8 cellular contexts compared by ENCODE assay signal in the genomic region with DNA sequence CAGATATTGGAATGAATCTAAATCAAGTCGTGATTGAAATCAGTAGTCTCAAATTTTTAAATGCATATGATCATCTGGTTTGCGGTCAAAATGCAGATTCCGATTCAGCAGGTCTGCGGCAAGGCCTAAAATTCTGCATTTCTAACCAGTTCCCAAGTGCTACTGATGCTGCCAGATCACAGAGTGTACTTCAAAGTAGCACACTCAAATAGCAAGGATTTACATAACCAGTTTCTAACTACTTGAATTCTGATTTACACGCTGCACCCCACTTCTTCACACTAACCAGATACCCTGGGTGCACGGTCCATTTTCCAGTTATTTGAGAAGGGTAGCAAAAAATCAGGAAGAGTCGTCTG. TPM values are rescaled to one million over a fixed set of nuclear protein-coding genes. Genes with fewer than 3 reads are reported as not detected.
A peak's percentile ranks its signal among the peaks of the same experiment; 100 is the strongest.
DNase-seq lines count a peak whose midpoint lies in the region; ATAC-seq, FAIRE-seq and TF ChIP-seq lines count a peak whose summit lies in the region.

No MANE protein-coding gene starts in this region.

- peak overlapping the region; percentile 1 to 53; a peak in 3 of 4 replicates for H4K8ac ChIP-seq in IMR-90 (ENCODE audit: low read depth in 2 of 2, low read length in 2 of 2)

- H3K27me3 Mint-ChIP-seq in astrocyte (ENCODE audit: low read depth, unreplicated experiment): no peaks in the 10 kb centered on the region

- H2BK20ac ChIP-seq in IMR-90 (ENCODE audit: low read depth, low read length): no peak overlapping the region

- H3K36me3 ChIP-seq in right atrium auricular region (no peaks in the 10 kb centered on the region), IMR-90 (ENCODE audit: control insufficient read depth, insufficient read depth, low read length) (no peaks in the 10 kb centered on the region; the same call in 1 of the 2 replicates), astrocyte (ENCODE audit: insufficient read depth, low read length) (no peaks in the 10 kb centered on the region), lung (ENCODE audit: control insufficient read depth in 2 of 2, insufficient read depth in 2 of 2, low read length in 2 of 2) (no peaks in the 10 kb centered on the region), thymus (ENCODE audit: control insufficient read depth, insufficient read depth) (no peaks in the 10 kb centered on the region)

- ATAC-seq in Right ventricle myocardium inferior (no peak), IMR-90 (ENCODE audit: low read depth) (no peak), lung (ENCODE audit: insufficient read depth, low FRiP score) (no peak)

- H3K9ac ChIP-seq in IMR-90 (ENCODE audit: low read depth, low read length) (peak overlapping the region; percentile 79), astrocyte (ENCODE audit: low read length) (peak overlapping the region; percentile 94)

- CTCF ChIA-PET in IMR-90 (lab: Yijun Ruan, JAX): no interaction called here

- no peaks in the 10 kb centered on the region for H4K20me1 ChIP-seq in IMR-90 (ENCODE audit: insufficient read depth, low read length)
- no peaks in the 10 kb centered on the region for H4K20me1 ChIP-seq in astrocyte (ENCODE audit: insufficient read depth, low read length)

- H3K9me3 Mint-ChIP-seq in astrocyte (ENCODE audit: unreplicated experiment): no peaks in the 10 kb centered on the region

- no peak for DNase-seq in right atrium auricular region (ENCODE audit: low spot score)
- no peak for DNase-seq in Right ventricle myocardium inferior (ENCODE audit: missing footprints)
- peak; percentile 5 for DNase-seq in IMR-90
- peak; percentile 15 for DNase-seq in astrocyte (ENCODE audit: low read depth)
- no peak for DNase-seq in lung (ENCODE audit: low spot score)
- DNase-seq in hepatic stellate cell (ENCODE audit: low spot score): no peak
- no peak for DNase-seq in COLO668 (lab: John Stamatoyannopoulos, UW; ENCODE audit: unreplicated experiment)

- H3K18ac ChIP-seq in IMR-90 (ENCODE audit: low read depth, low read length): peak overlapping the region; percentile 64; the same call in 1 of the 2 replicates

- H2BK120ac ChIP-seq in IMR-90 (ENCODE audit: low read depth, low read length): peak overlapping the region; percentile 71; the same call in 1 of the 2 replicates

- no peak for TF ChIP-seq CTCF in right atrium auricular region (IDR thresholded peaks at IDR 0.05)
- no peak for TF ChIP-seq CTCF in IMR-90 (conservative IDR thresholded peaks at IDR 0.05; ENCODE audit: low read depth, low read length)
- TF ChIP-seq CTCF in astrocyte (IDR thresholded peaks at IDR 0.05; ENCODE audit: insufficient read depth, low read depth, low read length): no peak
- TF ChIP-seq CTCF in lung (IDR thresholded peaks at IDR 0.05; ENCODE audit: control extremely low read depth, extremely low read depth): no peak

- 0 out of 2 replicates have a peak overlapping the region, but pooled peaks have one; percentile 23 for H2AK5ac ChIP-seq in IMR-90 (ENCODE audit: low read depth, low read length)

- peak overlapping the region; percentile 44; the same call in 1 of the 2 replicates for H3K23ac ChIP-seq in IMR-90 (ENCODE audit: low read depth, low read length)

- no peak overlapping the region for H4K91ac ChIP-seq in IMR-90 (ENCODE audit: insufficient read depth, low read depth, low read length)

- peaks cover 9 to 13% of the 10 kb centered on the region in 2 experiments; a peak in 3 of 4 replicates for H3K79me1 ChIP-seq in IMR-90 (ENCODE audit: low read depth in 1 of 2, low read length in 2 of 2)

- H3K4me1 ChIP-seq in right atrium auricular region (peaks cover 0 to 9% of the 10 kb centered on the region in 2 donors), IMR-90 (ENCODE audit: control insufficient read depth, insufficient read depth, low read length) (no peaks in the 10 kb centered on the region; the same call in 1 of the 2 replicates), astrocyte (ENCODE audit: insufficient read depth, low read length) (no peaks in the 10 kb centered on the region), lung (ENCODE audit: control insufficient read depth in 2 of 2, insufficient read depth in 2 of 2, low read length in 2 of 2) (peaks cover 0 to 2% of the 10 kb centered on the region in 2 donors), thymus (ENCODE audit: control insufficient read depth, insufficient read depth, low read length) (peaks cover 4% of the 10 kb centered on the region)

- H3K9me1 ChIP-seq in IMR-90 (ENCODE audit: insufficient read depth, low read length): 0 out of 2 replicates have a peak, but pooled peaks cover 3% of the 10 kb centered on the region

- WGBS in IMR-90 (ENCODE audit: extremely low coverage in 2 of 2, insufficient read length in 1 of 2), 2 experiments: 25% methylated on average over 4 of the region's 7 CpGs; no CpG with 5 or more reads in 1 of the 2 experiments
- 9 to 36% methylated on average over 7 of the region's 7 CpGs for WGBS in lung, 2 donors
- 12% methylated on average over 7 of the region's 7 CpGs for WGBS in thymus

- no peak overlapping the region for H2AK9ac ChIP-seq in IMR-90 (replicated peaks; ENCODE audit: low read depth, low read length, poor library complexity)

- no peaks in the 10 kb centered on the region for H3K27me3 ChIP-seq in right atrium auricular region
- H3K27me3 ChIP-seq in IMR-90 (ENCODE audit: control insufficient read depth, insufficient read depth, low read length): no peaks in the 10 kb centered on the region
- no peaks in the 10 kb centered on the region for H3K27me3 ChIP-seq in astrocyte (ENCODE audit: insufficient read depth, low read length)
- H3K27me3 ChIP-seq in lung (ENCODE audit: control insufficient read depth, insufficient read depth): no peaks in the 10 kb centered on the region
- H3K27me3 ChIP-seq in thymus (ENCODE audit: control insufficient read depth, insufficient read depth): no peaks in the 10 kb centered on the region

- intact Hi-C loops in Right ventricle myocardium inferior (cut with DNase I) (no loop called here), IMR-90 (cut with micrococcal nuclease) (no loop called here)

- H3K4me1 Mint-ChIP-seq in astrocyte (ENCODE audit: low read depth, unreplicated experiment): no peaks in the 10 kb centered on the region

- FAIRE-seq in astrocyte (lab: Jason Lieb, UNC): peak; percentile 43

- TF ChIP-seq POLR2A in IMR-90 (IDR thresholded peaks at IDR 0.05; ENCODE audit: low read depth, low read length): no peak

- H3K9me3 ChIP-seq in right atrium auricular region: no peaks in the 10 kb centered on the region
- no peaks in the 10 kb centered on the region for H3K9me3 ChIP-seq in IMR-90 (ENCODE audit: control insufficient read depth, insufficient read depth, low read length)
- no peaks in the 10 kb centered on the region for H3K9me3 ChIP-seq in astrocyte (ENCODE audit: insufficient read depth, low read depth, low read length)
- peaks cover 0 to 3% of the 10 kb centered on the region in 2 donors for H3K9me3 ChIP-seq in lung (ENCODE audit: control insufficient read depth in 2 of 2, insufficient read depth in 1 of 2, low read length in 1 of 2)
- no peaks in the 10 kb centered on the region for H3K9me3 ChIP-seq in thymus (ENCODE audit: control insufficient read depth)

- H2AFZ ChIP-seq in IMR-90 (replicated peaks; ENCODE audit: low read length, poor library complexity) (no peak overlapping the region), astrocyte (ENCODE audit: low read depth, low read length) (peak overlapping the region; percentile 61)

- H3K36me3 Mint-ChIP-seq in astrocyte (ENCODE audit: low read depth, unreplicated experiment): no peaks in the 10 kb centered on the region

- H3K56ac ChIP-seq in IMR-90 (ENCODE audit: extremely low read depth, insufficient read depth, low read length): peak overlapping the region; percentile 52; the same call in 1 of the 2 replicates

- peak overlapping the region; percentile 69 for H3K27ac Mint-ChIP-seq in astrocyte (ENCODE audit: unreplicated experiment)

- H3K4me3 Mint-ChIP-seq in astrocyte (ENCODE audit: unreplicated experiment): peak overlapping the region; percentile 89

- no peak for TF ChIP-seq RAD21 in IMR-90 (IDR thresholded peaks at IDR 0.05; ENCODE audit: low read length)

- peak overlapping the region; percentile 77 for H4K5ac ChIP-seq in IMR-90 (ENCODE audit: low read depth, low read length)

- in situ Hi-C loops in IMR-90 (cut with MboI; ENCODE audit: low sequenced_read_pairs): loop anchor here (5.0 kb wide), 1 partner anchor 132 kb away; no protein-coding TSS in a partner anchor

- peak overlapping the region; percentile 94; the same call in 1 of the 2 replicates for H3K4ac ChIP-seq in IMR-90 (ENCODE audit: low read depth, low read length)

- dilution Hi-C loops in IMR-90 (cut with HindIII; ENCODE audit: low sequenced_read_pairs, unreplicated experiment): no loop called here

- POLR2A ChIA-PET in IMR-90 (lab: Charles Lee; ENCODE audit: unreplicated experiment): no interaction called here

- peaks cover 19% of the 10 kb centered on the region for H3K79me2 ChIP-seq in astrocyte (ENCODE audit: insufficient read depth, low read length)

- H2BK15ac ChIP-seq in IMR-90 (ENCODE audit: low read depth, low read length): no peak overlapping the region

- H3K27ac ChIP-seq in right atrium auricular region (peak overlapping the region; percentile 76), IMR-90 (ENCODE audit: insufficient read depth, low read length) (peak overlapping the region; percentile 96), astrocyte (ENCODE audit: low read depth, low read length) (peak overlapping the region; percentile 83), lung (ENCODE audit: low read depth in 1 of 2, low read length in 1 of 2) (peak overlapping the region; percentile 21 to 90), thymus (ENCODE audit: low read depth) (no peak overlapping the region)

- peak overlapping the region; percentile 56 to 64 for H3K4me3 ChIP-seq in right atrium auricular region
- peak overlapping the region; percentile 84 for H3K4me3 ChIP-seq in IMR-90 (ENCODE audit: insufficient read depth, low read depth, low read length)
- peak overlapping the region; percentile 82 for H3K4me3 ChIP-seq in astrocyte (ENCODE audit: insufficient read depth, low read depth, low read length)
- H3K4me3 ChIP-seq in lung: peak overlapping the region; percentile 72
- peak overlapping the region; percentile 58 for H3K4me3 ChIP-seq in thymus (ENCODE audit: low read length)

- BruUV-seq in IMR-90 (replicated peaks; lab: Mats Ljungman, UMichigan): no TSS peak

- peak overlapping the region; percentile 95 for H2BK5ac ChIP-seq in IMR-90 (ENCODE audit: low read depth, low read length, poor library complexity, severe bottlenecking)

- H3K14ac ChIP-seq in IMR-90 (replicated peaks; ENCODE audit: low read depth, low read length): peak overlapping the region; percentile 18; the same call in 1 of the 2 replicates

- H3K4me2 ChIP-seq in IMR-90 (ENCODE audit: low read depth, low read length) (peak overlapping the region; percentile 94), astrocyte (ENCODE audit: low read length) (peak overlapping the region; percentile 95)

RNA-seq across cellular contexts. Expression of a gene that starts 0.8 kb away (rescaled TPM):
- total RNA-seq in right atrium auricular region (10 to 100 TPM in 1 of 2 donors, 1 to 10 TPM in 1; 6.9 to 10.0 TPM), Right ventricle myocardium inferior (8.3 TPM), IMR-90 (2012; rRNA removed) (4.7 and 6.9 TPM in 2 replicates), astrocyte (18.8 and 19.8 TPM in 2 replicates), lung (10 to 100 TPM; 13.7 to 21.7 TPM)
- polyA plus RNA-seq in IMR-90 (2012; rRNA removed) (10.2 and 12.4 TPM in 2 replicates), lung (1 to 10 TPM; 2.0 to 7.1 TPM), thymus (2.7 TPM)
- polyA plus RNA-seq in IMR-90 (2012; cell fraction: cytosol; rRNA removed): 2.6 and 3.7 TPM in 2 replicates
- 1.3 and 5.8 TPM in 2 replicates for polyA plus RNA-seq in IMR-90 (2012; cell fraction: nucleus; rRNA removed; ENCODE audit: low replicate concordance)

RNA-seq across cellular contexts. Expression of a gene that starts 15.6 kb away (rescaled TPM):
- under 1 TPM; 0.63 to 0.98 TPM for total RNA-seq in right atrium auricular region
- total RNA-seq in Right ventricle myocardium inferior: 0.46 TPM
- 0.72 and 1.1 TPM in 2 replicates for total RNA-seq in IMR-90 (2012; rRNA removed)
- 2.5 TPM in 2 replicates for polyA plus RNA-seq in IMR-90 (2012; rRNA removed)
- 1.1 and 1.2 TPM in 2 replicates for polyA plus RNA-seq in IMR-90 (2012; cell fraction: cytosol; rRNA removed)
- 2.6 and 2.7 TPM in 2 replicates for polyA plus RNA-seq in IMR-90 (2012; cell fraction: nucleus; rRNA removed; ENCODE audit: low replicate concordance)
- 2.0 and 3.4 TPM in 2 replicates for total RNA-seq in astrocyte
- 1 to 10 TPM; 2.0 to 4.1 TPM for total RNA-seq in lung
- polyA plus RNA-seq in lung: under 1 TPM; 0.77 to 0.91 TPM
- 1.0 TPM for polyA plus RNA-seq in thymus

Comparison
In these comparisons a context has a peak if more than half of its experiments do, and no peak if none do; other contexts are left out.
1. DNase-seq: peak in IMR-90 (single experiment) and astrocyte (single experiment); none in right atrium auricular region (single experiment), Right ventricle myocardium inferior (single experiment), lung (single experiment), hepatic stellate cell (single experiment) and COLO668 (single experiment).
2. Peak in every context shown above with its lines, with median percentiles within 50 percentile points of each other: H3K4me3 ChIP-seq.